In genomic region chrX:30693999-30694650, GRCh38 we compare ENCODE assay signal across 18 cellular contexts. TPM values are rescaled to one million over a fixed set of nuclear protein-coding genes. Genes with fewer than 3 reads are reported as not detected.
DNase-seq lines count a peak whose midpoint lies in the region; ATAC-seq and TF ChIP-seq lines count a peak whose summit lies in the region.
"Had no signal": no experiment of that assay in that cellular context is flagged by ENCODE, and none has a peak within 500 bp of the region (broad histone marks: within the 10 kb centered on the region; RNA-seq: fewer than 3 reads in every experiment).

No MANE protein-coding gene starts in this region.

- peak; percentile 8 for DNase-seq in NCI-H69 (lab: John Stamatoyannopoulos, UW)
- no peak for DNase-seq in left colon
- no peak for DNase-seq in right lobe of liver
- DNase-seq in type B pancreatic cell (ENCODE audit: extremely low spot score, unreplicated experiment), result no peak
- no peak for DNase-seq in AG08395 (ENCODE audit: low spot score)
- DNase-seq in stimulated activated naive CD8-positive, alpha-beta T cell treated with anti-CD3 and anti-CD28 coated beads, Interleukin-15, amount 100 ng/mL, for 72 hours, result no peak
- DNase-seq in activated naive CD4-positive, alpha-beta T cell treated with anti-CD3 and anti-CD28 coated beads, Interleukin-2, amount 10 ng/mL, durations not matched to agents 7 days and 5 days, result no peak
- DNase-seq: CD8-positive, alpha-beta T cell; DMS79 treated with DMSO at 0.1 percent for 48 hours; GF-D8; H7; HFFc6; KG1 had no signal

- no peaks in the 10 kb centered on the region for H3K27me3 ChIP-seq in right lobe of liver
- H3K27me3 ChIP-seq: BLaER1 treated with 17β-estradiol and CSF1 and Interleukin-3, amounts not matched to agents 10 nM and 100 nM had no signal

- peaks cover 0 to 6% (median 0%) of the 10 kb centered on the region in 4 donors for H3K36me3 ChIP-seq in right lobe of liver

- no peaks in the 10 kb centered on the region for H3K4me1 Mint-ChIP-seq in type B pancreatic cell (ENCODE audit: unreplicated experiment)
- no peaks in the 10 kb centered on the region for H3K4me1 Mint-ChIP-seq in stimulated activated naive CD8-positive, alpha-beta T cell treated with anti-CD3 and anti-CD28 coated beads, Interleukin-15, amount 100 ng/mL, for 72 hours
- peaks cover 2% of the 10 kb centered on the region for H3K4me1 Mint-ChIP-seq in activated naive CD4-positive, alpha-beta T cell treated with anti-CD3 and anti-CD28 coated beads, Interleukin-2, amount 10 ng/mL, durations not matched to agents 7 days and 5 days
- H3K4me1 Mint-ChIP-seq: B cell had no signal

- peaks cover 0 to 11% (median 5%) of the 10 kb centered on the region in 4 donors for H3K4me1 ChIP-seq in right lobe of liver
- H3K4me1 ChIP-seq: A549; BLaER1 treated with 17β-estradiol and CSF1 and Interleukin-3, amounts not matched to agents 10 nM and 100 nM had no signal

- intact Hi-C loops in left colon (cut with DNase I, micrococcal nuclease), result no loop called here
- intact Hi-C loops in right lobe of liver (cut with DNase I), result no loop called here

- H3K4me3 Mint-ChIP-seq in type B pancreatic cell, result no peak overlapping the region
- no peak overlapping the region for H3K4me3 Mint-ChIP-seq in stimulated activated naive CD8-positive, alpha-beta T cell treated with anti-CD3 and anti-CD28 coated beads, Interleukin-15, amount 100 ng/mL, for 72 hours
- H3K4me3 Mint-ChIP-seq in activated naive CD4-positive, alpha-beta T cell treated with anti-CD3 and anti-CD28 coated beads, Interleukin-2, amount 10 ng/mL, durations not matched to agents 7 days and 5 days, result no peak overlapping the region
- H3K4me3 Mint-ChIP-seq: B cell; CD8-positive, alpha-beta T cell; GM23338; HFFc6 had no signal

- peak overlapping the region; percentile 46 for H3K27ac Mint-ChIP-seq in type B pancreatic cell
- no peak overlapping the region for H3K27ac Mint-ChIP-seq in stimulated activated naive CD8-positive, alpha-beta T cell treated with anti-CD3 and anti-CD28 coated beads, Interleukin-15, amount 100 ng/mL, for 72 hours
- H3K27ac Mint-ChIP-seq in activated naive CD4-positive, alpha-beta T cell treated with anti-CD3 and anti-CD28 coated beads, Interleukin-2, amount 10 ng/mL, durations not matched to agents 7 days and 5 days, result no peak overlapping the region
- H3K27ac Mint-ChIP-seq: B cell; CD8-positive, alpha-beta T cell; HFFc6 had no signal

- no peaks in the 10 kb centered on the region for H3K27me3 Mint-ChIP-seq in type B pancreatic cell
- H3K27me3 Mint-ChIP-seq in stimulated activated naive CD8-positive, alpha-beta T cell treated with anti-CD3 and anti-CD28 coated beads, Interleukin-15, amount 100 ng/mL, for 72 hours, result no peaks in the 10 kb centered on the region
- H3K27me3 Mint-ChIP-seq in activated naive CD4-positive, alpha-beta T cell treated with anti-CD3 and anti-CD28 coated beads, Interleukin-2, amount 10 ng/mL, durations not matched to agents 7 days and 5 days, result no peaks in the 10 kb centered on the region
- H3K27me3 Mint-ChIP-seq: B cell had no signal

- WGBS in right lobe of liver (ENCODE audit: insufficient coverage, low coverage, low lambda C conversion rate, missing lambda C conversion rate), result 14% methylated on average over 4 of the region's 4 CpGs

- TF ChIP-seq CTCF in right lobe of liver (IDR thresholded peaks at IDR 0.05) (no peak), type B pancreatic cell (conservative IDR thresholded peaks at IDR 0.05) (no peak)

- H3K4me3 ChIP-seq in right lobe of liver, result no peak overlapping the region
- H3K4me3 ChIP-seq: A549; BLaER1 treated with 17β-estradiol and CSF1 and Interleukin-3, amounts not matched to agents 10 nM and 100 nM; GM23338 had no signal

- H3K9me3 Mint-ChIP-seq in type B pancreatic cell, result no peaks in the 10 kb centered on the region
- no peaks in the 10 kb centered on the region for H3K9me3 Mint-ChIP-seq in stimulated activated naive CD8-positive, alpha-beta T cell treated with anti-CD3 and anti-CD28 coated beads, Interleukin-15, amount 100 ng/mL, for 72 hours
- no peaks in the 10 kb centered on the region for H3K9me3 Mint-ChIP-seq in activated naive CD4-positive, alpha-beta T cell treated with anti-CD3 and anti-CD28 coated beads, Interleukin-2, amount 10 ng/mL, durations not matched to agents 7 days and 5 days
- H3K9me3 Mint-ChIP-seq: CD8-positive, alpha-beta T cell; GM23338; HFFc6 had no signal

- no peaks in the 10 kb centered on the region for H3K9me3 ChIP-seq in right lobe of liver
- H3K9me3 ChIP-seq: A549; BLaER1 treated with 17β-estradiol and CSF1 and Interleukin-3, amounts not matched to agents 10 nM and 100 nM had no signal

- peaks cover 19% of the 10 kb centered on the region for H3K36me3 Mint-ChIP-seq in type B pancreatic cell
- H3K36me3 Mint-ChIP-seq in activated naive CD4-positive, alpha-beta T cell treated with anti-CD3 and anti-CD28 coated beads, Interleukin-2, amount 10 ng/mL, durations not matched to agents 7 days and 5 days, result peaks cover 20% of the 10 kb centered on the region

- no peak for TF ChIP-seq POLR2A in right lobe of liver (IDR thresholded peaks at IDR 0.05)

- H3K27ac ChIP-seq in right lobe of liver, result peak overlapping the region; percentile 61 to 68 (median 61)
- H3K27ac ChIP-seq: A549; BLaER1 treated with 17β-estradiol and CSF1 and Interleukin-3, amounts not matched to agents 10 nM and 100 nM had no signal

- ATAC-seq in left colon (peak; percentile 70), right lobe of liver (peak; percentile 45 to 89 (median 68))
- ATAC-seq in stimulated activated naive CD8-positive, alpha-beta T cell treated with anti-CD3 and anti-CD28 coated beads, Interleukin-15, amount 100 ng/mL, for 72 hours, result no peak
- ATAC-seq: A549; CD8-positive, alpha-beta T cell; GM23338; HCT116 had no signal

- CTCF ChIA-PET in activated naive CD4-positive, alpha-beta T cell treated with anti-CD3 and anti-CD28 coated beads, Interleukin-2, amount 10 ng/mL, durations not matched to agents 7 days and 5 days (lab: Charles Lee), result no interaction called here

RNA-seq across cellular contexts. Expression of gene GK, which starts 40.9 kb away (rescaled TPM):
- total RNA-seq in left colon, result 10 to 100 TPM; 28.2 to 58.9 TPM
- total RNA-seq in right lobe of liver, result 100 to 1,000 TPM in 3 of 6 experiments, 10 to 100 TPM in 3; 23.6 to 121 (median 73.2) TPM
- total RNA-seq in type B pancreatic cell (ENCODE audit: low replicate concordance), result 27.2 and 28.2 TPM in 2 replicates
